ENCODE assay signal across 18 cellular contexts in the genomic region with DNA sequence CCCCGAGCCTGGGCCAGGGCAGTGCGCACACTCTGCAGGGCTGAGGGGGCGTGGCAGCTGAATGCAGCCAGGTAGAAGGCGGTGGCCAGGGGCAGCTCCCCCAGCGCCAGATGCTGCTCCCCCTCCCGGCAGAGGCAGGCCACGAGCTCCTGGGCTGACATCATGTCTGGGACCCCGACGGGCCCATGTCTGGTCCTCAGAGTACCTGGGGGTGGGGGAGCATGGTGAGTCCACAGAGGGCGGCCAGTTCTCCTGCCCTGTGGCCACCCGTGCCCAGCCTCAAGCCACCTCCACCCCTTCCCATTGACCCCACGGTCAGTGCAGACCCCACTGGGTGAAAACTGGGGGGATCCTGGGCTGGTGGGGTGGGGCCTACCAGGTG.
"Had no signal": no experiment of that assay in that cellular context is flagged by ENCODE, and none has a peak within 500 bp of the region (broad histone marks: within the 10 kb centered on the region; RNA-seq: fewer than 3 reads in every experiment).

No MANE protein-coding gene starts in this region.

- H3K27me3 ChIP-seq: colonic mucosa, uterus had no signal

- H3K4me3 ChIP-seq: breast epithelium, colonic mucosa, dorsolateral prefrontal cortex, esophagus muscularis mucosa, gastroesophageal sphincter, heart right ventricle, lung, stomach, transverse colon, uterus had no signal

- DNase-seq: activated CD4-positive, alpha-beta T cell treated with anti-CD3 and anti-CD28 coated beads, Interleukin-2, amount 50 U/mL, for 48 hours; activated gamma-delta T cell; activated T-cell treated with anti-CD3 and anti-CD28 coated beads, Interleukin-2, amount 50 U/mL, for 72 hours; colonic mucosa; effector memory CD8-positive, alpha-beta T cell; islet precursor cell; natural killer cell; retina; stomach; transverse colon; uterus had no signal

- H3K36me3 ChIP-seq: breast epithelium, colonic mucosa, esophagus muscularis mucosa, gastroesophageal sphincter, heart right ventricle, stomach, transverse colon, uterus had no signal

- ATAC-seq: activated T-cell treated with anti-CD3 and anti-CD28 coated beads, Interleukin-2, amount 50 U/mL, for 72 hours; gastroesophageal sphincter had no signal

- H3K27ac ChIP-seq: breast epithelium, colonic mucosa, dorsolateral prefrontal cortex, esophagus muscularis mucosa, gastroesophageal sphincter, heart right ventricle, stomach, transverse colon, uterus, VCaP had no signal

- H3K4me1 ChIP-seq: breast epithelium, colonic mucosa, esophagus muscularis mucosa, gastroesophageal sphincter, heart right ventricle, stomach, transverse colon, uterus had no signal

- H3K9me3 ChIP-seq: colonic mucosa, transverse colon, uterus had no signal
